In the genomic region with DNA sequence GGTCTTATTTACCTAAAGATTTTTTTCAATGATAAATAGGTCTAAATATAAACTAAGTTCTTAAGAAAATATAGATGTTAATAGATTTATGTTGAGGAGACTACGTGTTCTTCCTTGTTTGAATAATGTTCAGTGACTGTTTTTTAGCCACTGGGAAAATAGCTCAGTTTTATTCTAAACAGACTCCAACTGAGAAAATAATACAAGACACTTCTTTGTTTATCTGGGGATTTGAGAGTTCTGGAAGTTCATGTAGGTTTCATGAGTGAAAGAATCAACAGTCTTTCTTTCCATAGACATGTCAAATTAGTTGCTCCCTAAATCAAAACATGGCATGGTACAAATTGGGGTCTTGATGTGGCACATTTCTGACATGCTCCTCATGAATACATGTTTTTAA, we compare ENCODE assay signal across 1 cellular context.
TF ChIP-seq lines count a peak whose summit lies in the region.

No MANE protein-coding gene starts in this region.

TF ChIP-seq in endothelial cell of umbilical vein, 7 proteins besides CTCF, POLR2A, EP300 and RAD21:
- TF ChIP-seq EZH2 (IDR thresholded peaks at IDR 0.05; ENCODE audit: borderline replicate concordance, low read depth, low read length, severe bottlenecking) (no peak), GATA2 (IDR thresholded peaks at IDR 0.05; ENCODE audit: insufficient read depth, insufficient read length, low read depth, low read length) (no peak), FOS (IDR thresholded peaks at IDR 0.05; ENCODE audit: borderline replicate concordance, insufficient read depth, low read length) (no peak), JUN (IDR thresholded peaks at IDR 0.05; ENCODE audit: borderline replicate concordance, insufficient read depth, insufficient read length, low read depth) (no peak), MYC (IDR thresholded peaks at IDR 0.05; ENCODE audit: low read depth, low read length) (no peak), POLR2AphosphoS5 (IDR thresholded peaks at IDR 0.05; ENCODE audit: insufficient read depth, low read depth, low read length) (no peak)
- TF ChIP-seq, protein P1, sequence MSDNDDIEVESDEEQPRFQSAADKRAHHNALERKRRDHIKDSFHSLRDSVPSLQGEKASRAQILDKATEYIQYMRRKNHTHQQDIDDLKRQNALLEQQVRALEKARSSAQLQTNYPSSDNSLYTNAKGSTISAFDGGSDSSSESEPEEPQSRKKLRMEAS (IDR thresholded peaks at IDR 0.05; ENCODE audit: insufficient read depth, insufficient read length), result no peak
TF ChIP-seq in endothelial cell of umbilical vein: peak in this region for 0.
